In the genomic region with DNA sequence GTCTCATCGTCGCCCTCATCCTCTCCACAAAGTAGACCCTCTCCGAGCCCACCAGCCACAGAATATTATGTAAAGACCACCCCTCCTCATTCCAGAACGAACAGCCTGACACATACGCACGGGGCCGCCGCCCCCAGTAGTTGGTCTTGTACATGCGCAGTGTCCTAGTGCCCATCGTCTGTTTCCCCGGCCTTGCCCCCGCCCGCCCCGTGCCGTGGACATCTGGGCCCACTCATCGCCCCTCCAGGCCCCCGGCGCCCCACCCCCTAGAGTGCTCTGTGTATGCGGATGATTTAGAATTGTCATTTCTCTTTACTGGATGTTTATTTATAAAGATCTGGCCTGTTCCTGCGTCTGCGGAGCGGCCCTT, we compare ENCODE assay signal across 8 cellular contexts. TPM values are rescaled to one million over a fixed set of nuclear protein-coding genes. Genes with fewer than 3 reads are reported as not detected.
A peak's percentile ranks its signal among the peaks of the same experiment; 100 is the strongest.
DNase-seq lines count a peak whose midpoint lies in the region; ATAC-seq and TF ChIP-seq lines count a peak whose summit lies in the region.

No MANE protein-coding gene starts in this region.

- H3K9me3 ChIP-seq in heart left ventricle = no peaks in the 10 kb centered on the region

- peak overlapping the region; percentile 79 for H3K4me3 Mint-ChIP-seq in central memory CD8-positive, alpha-beta T cell
- H3K4me3 Mint-ChIP-seq in naive B cell = peak overlapping the region; percentile 77 to 99 (median 88)

- no peak for TF ChIP-seq CTCF in heart left ventricle (IDR thresholded peaks at IDR 0.05)

- no peak for TF ChIP-seq POLR2A in heart left ventricle (IDR thresholded peaks at IDR 0.05)

- peak in 1 of 4 donors; percentile 11 for ATAC-seq in heart left ventricle
- no peak for ATAC-seq in central memory CD8-positive, alpha-beta T cell (replicated peaks; ENCODE audit: extremely low read depth, poor library complexity, severe bottlenecking)
- no peak for ATAC-seq in naive B cell (ENCODE audit: low read depth in 2 of 2)
- no peak for ATAC-seq in HG03196 (IDR thresholded peaks at IDR 0.05; ENCODE audit: unreplicated experiment)
- no peak for ATAC-seq in GM19397 (IDR thresholded peaks at IDR 0.05; ENCODE audit: unreplicated experiment)

- peaks cover 71% of the 10 kb centered on the region for H3K4me1 Mint-ChIP-seq in central memory CD8-positive, alpha-beta T cell
- peaks cover 61 to 77% (median 73%) of the 10 kb centered on the region in 3 donors for H3K4me1 Mint-ChIP-seq in naive B cell

- peak overlapping the region; percentile 93 for H3K27ac Mint-ChIP-seq in central memory CD8-positive, alpha-beta T cell (ENCODE audit: low read depth)
- peak overlapping the region; percentile 97 to 99 (median 99) for H3K27ac Mint-ChIP-seq in naive B cell

- peaks cover 0 to 45% (median 27%) of the 10 kb centered on the region in 9 donors for H3K36me3 ChIP-seq in heart left ventricle

- no peaks in the 10 kb centered on the region for H3K27me3 ChIP-seq in heart left ventricle

- H3K4me1 ChIP-seq in heart left ventricle = peaks cover 22 to 63% (median 58%) of the 10 kb centered on the region in 12 donors

- intact Hi-C loops in heart left ventricle (cut with DNase I) (loop anchor here in 2 of 10 donors (2.0 to 10.0 kb wide), 2 partner anchors 17 to 255 kb away; a partner anchor contains a TSS), cardiac septum (cut with DNase I) (loop anchor here (10.0 kb wide), 1 partner anchor 255 kb away; a partner anchor contains a TSS)

- H3K36me3 Mint-ChIP-seq in central memory CD8-positive, alpha-beta T cell (ENCODE audit: insufficient read depth) = peaks cover 47% of the 10 kb centered on the region
- H3K36me3 Mint-ChIP-seq in naive B cell = peaks cover 5 to 20% of the 10 kb centered on the region in 2 donors

- no peaks in the 10 kb centered on the region for H3K9me3 Mint-ChIP-seq in central memory CD8-positive, alpha-beta T cell
- H3K9me3 Mint-ChIP-seq in naive B cell = peaks cover 0 to 3% (median 0%) of the 10 kb centered on the region in 7 donors

- H3K27me3 Mint-ChIP-seq in central memory CD8-positive, alpha-beta T cell = no peaks in the 10 kb centered on the region
- no peaks in the 10 kb centered on the region for H3K27me3 Mint-ChIP-seq in naive B cell

- DNase-seq in heart left ventricle (peak in 1 of 5 donors; percentile 41), cardiac septum (ENCODE audit: low spot score) (no peak), naive B cell (no peak), globus pallidus (ENCODE audit: low spot score) (no peak), GM03348 (ENCODE audit: low spot score) (no peak)
- no peak for DNase-seq in central memory CD8-positive, alpha-beta T cell (ENCODE audit: low spot score in 2 of 2)

- peak overlapping the region in 11 of 12 donors; percentile 73 to 99 (median 85) for H3K27ac ChIP-seq in heart left ventricle

- 34 to 48% (median 41%) methylated on average over 20 to 22 of the region's 22 CpGs for WGBS in heart left ventricle, 4 donors

- peak overlapping the region in 10 of 12 donors; percentile 58 to 90 (median 68) for H3K4me3 ChIP-seq in heart left ventricle

RNA-seq across cellular contexts. Expression of a gene that starts 0.5 kb away (rescaled TPM):
- 10 to 100 TPM in 5 of 9 donors, 1 to 10 TPM in 4; 8.9 to 34.0 (median 11.8) TPM for total RNA-seq in heart left ventricle
- 10 to 100 TPM in 1 of 2 donors, 1 to 10 TPM in 1; 9.4 to 13.2 TPM for polyA plus RNA-seq in heart left ventricle
- 12.4 TPM for total RNA-seq in cardiac septum
- polyA plus RNA-seq in naive B cell (ENCODE audit: low read depth in 6 of 6) = 10 to 100 TPM; 17.6 to 24.0 (median 20.5) TPM

RNA-seq across cellular contexts. Expression of a gene that starts 5.9 kb away (rescaled TPM):
- total RNA-seq in heart left ventricle (100 to 1,000 TPM in 7 of 9 donors, 10 to 100 TPM in 2; 61.6 to 209 (median 129) TPM), cardiac septum (137 TPM)
- polyA plus RNA-seq in heart left ventricle (100 to 1,000 TPM; 132 to 232 TPM), naive B cell (ENCODE audit: low read depth in 6 of 6) (100 to 1,000 TPM in 3 of 6 donors, 10 to 100 TPM in 3; 75.4 to 114 (median 98.1) TPM)

RNA-seq across cellular contexts. Expression of a gene that starts 11.5 kb away (rescaled TPM):
- total RNA-seq in heart left ventricle (under 1 TPM in 1 of 9 donors, not detected in 8; 0.18 TPM), cardiac septum (not detected)
- polyA plus RNA-seq in heart left ventricle (under 1 TPM; 0.04 to 0.27 TPM), naive B cell (ENCODE audit: low read depth in 6 of 6) (1 to 10 TPM; 2.4 to 5.7 (median 3.5) TPM)

RNA-seq across cellular contexts. Expression of a gene that starts 18.1 kb away (rescaled TPM):
- total RNA-seq in heart left ventricle (10 to 100 TPM; 29.1 to 54.1 (median 40.4) TPM), cardiac septum (41.0 TPM)
- polyA plus RNA-seq in heart left ventricle (10 to 100 TPM; 12.3 to 32.3 TPM), naive B cell (ENCODE audit: low read depth in 6 of 6) (10 to 100 TPM; 16.7 to 44.8 (median 38.9) TPM)

RNA-seq across cellular contexts. Expression of a gene that starts 44.8 kb away (rescaled TPM):
- total RNA-seq in heart left ventricle (10 to 100 TPM in 8 of 9 donors, 1 to 10 TPM in 1; 8.9 to 19.2 (median 11.9) TPM), cardiac septum (8.3 TPM)
- polyA plus RNA-seq in heart left ventricle (1 to 10 TPM; 4.0 to 6.7 TPM), naive B cell (ENCODE audit: low read depth in 6 of 6) (1 to 10 TPM in 4 of 6 donors, under 1 TPM in 2; 0.22 to 3.3 (median 2.5) TPM)
